ENCODE assay signal across 24 cellular contexts in the genomic region with DNA sequence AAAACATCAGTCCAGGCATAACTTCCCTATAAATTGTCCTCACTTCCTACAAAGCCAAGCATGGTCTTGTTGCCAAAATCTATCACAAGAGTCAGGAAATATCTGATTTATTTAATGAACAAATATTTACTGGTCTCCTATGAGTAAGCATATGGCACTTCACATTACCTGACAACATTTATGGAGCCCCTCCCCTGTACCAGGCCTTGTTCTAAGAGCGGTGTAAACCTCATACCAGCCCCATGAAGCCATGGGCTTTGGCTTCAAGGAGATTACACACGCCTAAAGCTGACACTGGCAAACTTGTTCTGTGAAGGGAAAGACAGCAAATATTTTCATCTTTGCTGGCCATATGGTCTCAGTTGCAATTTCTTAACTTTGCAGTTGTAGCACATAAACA.
"Had no signal": no experiment of that assay in that cellular context is flagged by ENCODE, and none has a peak within 500 bp of the region (broad histone marks: within the 10 kb centered on the region; RNA-seq: fewer than 3 reads in every experiment).

No MANE protein-coding gene starts in this region.

- H3K27me3 ChIP-seq: right lobe of liver, thyroid gland had no signal

- DNase-seq: cerebellar nuclear complex; cortex of kidney; effector memory CD8-positive, alpha-beta T cell; erythroblast; esophagus squamous epithelium; head of caudate nucleus; kidney; mesendoderm; midbrain; naive thymus-derived CD8-positive, alpha-beta T cell; nephron progenitor cell; nucleus accumbens; psoas muscle; retina; right lobe of liver; small intestine; stimulated activated CD4-positive, alpha-beta T cell treated with anti-CD3 and anti-CD28 coated beads, Interleukin-15, amount 100 ng/mL, for 24 hours; stimulated activated CD4-positive, alpha-beta T cell treated with anti-CD3 and anti-CD28 coated beads, Interleukin-4, amount 100 ng/mL, for 1 hour; stimulated activated CD8-positive, alpha-beta memory T cell treated with anti-CD3 and anti-CD28 coated beads, Interleukin-4, amount 100 ng/mL, for 48 hours; stimulated activated naive CD4-positive, alpha-beta T cell; stimulated activated naive CD8-positive, alpha-beta T cell treated with anti-CD3 and anti-CD28 coated beads, Interleukin-15, amount 100 ng/mL, for 72 hours; thyroid gland; trophoblast cell had no signal

- ATAC-seq: effector memory CD8-positive, alpha-beta T cell; left lobe of liver; naive thymus-derived CD8-positive, alpha-beta T cell; psoas muscle; right lobe of liver; stimulated activated naive CD8-positive, alpha-beta T cell treated with anti-CD3 and anti-CD28 coated beads, Interleukin-15, amount 100 ng/mL, for 72 hours had no signal

- H3K4me1 ChIP-seq: psoas muscle, right lobe of liver, thyroid gland had no signal

- H3K27ac ChIP-seq: esophagus squamous epithelium, psoas muscle, right lobe of liver, thyroid gland had no signal

- H3K36me3 ChIP-seq: esophagus squamous epithelium, right lobe of liver, thyroid gland had no signal

- H3K4me3 ChIP-seq: esophagus squamous epithelium, psoas muscle, right lobe of liver, thyroid gland had no signal

- H3K9me3 ChIP-seq: esophagus squamous epithelium, psoas muscle, right lobe of liver, thyroid gland had no signal
